12 cellular contexts compared by ENCODE assay signal in genomic region chr1:223770621-223771315, GRCh38. TPM values are rescaled to one million over a fixed set of nuclear protein-coding genes. Genes with fewer than 3 reads are reported as not detected.
A peak's percentile ranks its signal among the peaks of the same experiment; 100 is the strongest.
DNase-seq lines count a peak whose midpoint lies in the region; ATAC-seq, FAIRE-seq and TF ChIP-seq lines count a peak whose summit lies in the region.
"Had no signal": no experiment of that assay in that cellular context is flagged by ENCODE, and none has a peak within 500 bp of the region (broad histone marks: within the 10 kb centered on the region; RNA-seq: fewer than 3 reads in every experiment).

No MANE protein-coding gene starts in this region.

- no peaks in the 10 kb centered on the region for H3K9me3 Mint-ChIP-seq in Caco-2 (ENCODE audit: unreplicated experiment)
- H3K9me3 Mint-ChIP-seq: naive thymus-derived CD4-positive, alpha-beta T cell had no signal

- no peak for FAIRE-seq in RCC 7860 (lab: Jason Lieb, UNC)
- FAIRE-seq: bronchial epithelial cell had no signal

- TF ChIP-seq CTCF in Caco-2 (IDR thresholded peaks at IDR 0.05; ENCODE audit: insufficient read depth in 1 of 2, low read depth in 1 of 2, low read length in 1 of 2, severe bottlenecking in 1 of 2, unreplicated experiment in 1 of 2), result no peak

- H3K27me3 Mint-ChIP-seq in Caco-2 (ENCODE audit: insufficient read depth, unreplicated experiment), result no peaks in the 10 kb centered on the region
- H3K27me3 Mint-ChIP-seq: naive thymus-derived CD4-positive, alpha-beta T cell had no signal

- H3K4me3 ChIP-seq in Caco-2 (ENCODE audit: low read depth, low read length), result no peak overlapping the region
- no peak overlapping the region for H3K4me3 ChIP-seq in right cardiac atrium (ENCODE audit: low read length)
- H3K4me3 ChIP-seq in skin epidermis, result no peak overlapping the region
- H3K4me3 ChIP-seq: GM12878 had no signal

- H3K36me3 ChIP-seq in Caco-2 (ENCODE audit: control insufficient read depth, insufficient read depth, low read length), result peaks cover 7% of the 10 kb centered on the region

- H3K27me3 ChIP-seq in Caco-2 (replicated peaks; ENCODE audit: control insufficient read depth, insufficient read depth, low read length) (no peaks in the 10 kb centered on the region), right cardiac atrium (ENCODE audit: control insufficient read depth, insufficient read depth) (no peaks in the 10 kb centered on the region)

- no peaks in the 10 kb centered on the region for H3K9me3 ChIP-seq in Caco-2
- H3K9me3 ChIP-seq in right cardiac atrium (ENCODE audit: control insufficient read depth, low read length), result no peaks in the 10 kb centered on the region

- H3K27ac ChIP-seq in right cardiac atrium (ENCODE audit: low read length), result peak overlapping the region; percentile 71
- peak overlapping the region in 12 of 21 experiments; percentile 2 to 69 (median 26) for H3K27ac ChIP-seq in skin epidermis

- WGBS in right cardiac atrium, result 88% methylated on average over 9 of the region's 9 CpGs

- H3K27ac Mint-ChIP-seq in Caco-2 (ENCODE audit: unreplicated experiment), result peak overlapping the region; percentile 88

- DNase-seq in Caco-2 (no peak), right cardiac atrium (no peak), NCI-H82 (lab: John Stamatoyannopoulos, UW) (no peak), NCI-H1436 treated with DMSO at 0.1 percent for 48 hours (lab: John Stamatoyannopoulos, UW) (no peak), AG08396 (ENCODE audit: low spot score) (no peak), RCC 7860 (ENCODE audit: low spot score) (no peak)
- peak; percentile 30 for DNase-seq in activated CD8-positive, alpha-beta memory T cell treated with anti-CD3 and anti-CD28 coated beads, Interleukin-2, amount 50 U/mL, for 48 hours
- DNase-seq: glutamatergic neuron; naive thymus-derived CD4-positive, alpha-beta T cell had no signal

- H3K36me3 Mint-ChIP-seq in Caco-2 (ENCODE audit: insufficient read depth, unreplicated experiment), result peaks cover 88% of the 10 kb centered on the region

- intact Hi-C loops in Caco-2 (cut with micrococcal nuclease; ENCODE audit: unreplicated experiment) (no loop called here), right cardiac atrium (cut with DNase I) (no loop called here)

- CTCF ChIA-PET in Caco-2 (lab: Charles Lee), result no interaction called here

- POLR2A ChIA-PET in Caco-2 (lab: Charles Lee), result no interaction called here

- H3K4me1 Mint-ChIP-seq in Caco-2 (ENCODE audit: low read depth, unreplicated experiment), result peaks cover 40% of the 10 kb centered on the region

- BruUV-seq in Caco-2 (replicated peaks; lab: Mats Ljungman, UMichigan), result no TSS peak

- H3K4me3 Mint-ChIP-seq in Caco-2 (ENCODE audit: unreplicated experiment), result peak overlapping the region; percentile 56
- H3K4me3 Mint-ChIP-seq: naive thymus-derived CD4-positive, alpha-beta T cell had no signal

- peak in 1 of 2 donors; percentile 4 for ATAC-seq in right cardiac atrium
- ATAC-seq: naive thymus-derived CD4-positive, alpha-beta T cell had no signal

- H3K4me1 ChIP-seq in Caco-2, result peaks cover 53% of the 10 kb centered on the region
- H3K4me1 ChIP-seq in right cardiac atrium (ENCODE audit: control insufficient read depth, insufficient read depth, low read length), result peaks cover 10% of the 10 kb centered on the region

RNA-seq across cellular contexts. Expression of gene CAPN2, which starts 58.4 kb away (rescaled TPM):
- total RNA-seq in Caco-2 (2022) (151 and 157 TPM in 2 replicates), right cardiac atrium (10 to 100 TPM; 58.6 to 91.6 (median 73.2) TPM)
- polyA plus RNA-seq in right cardiac atrium, result 52.7 TPM
